In genomic region chr9:133470988-133471387, GRCh38 we compare ENCODE assay signal across 1 cellular context.
TF ChIP-seq lines count a peak whose summit lies in the region.

No MANE protein-coding gene starts in this region.

TF ChIP-seq in endothelial cell of umbilical vein, 7 proteins besides CTCF, POLR2A, EP300 and RAD21:
- no peak for TF ChIP-seq MYC (IDR thresholded peaks at IDR 0.05; ENCODE audit: low read depth, low read length)
